Comparison of ENCODE assay signal across 1 cellular context in genomic region chr4:87108142-87108546, GRCh38.
TF ChIP-seq lines count a peak whose summit lies in the region.

No MANE protein-coding gene starts in this region.

TF ChIP-seq in IMR-90, 13 proteins besides CTCF, POLR2A, EP300 and RAD21 (continued from another document):
- TF ChIP-seq, protein P1, sequence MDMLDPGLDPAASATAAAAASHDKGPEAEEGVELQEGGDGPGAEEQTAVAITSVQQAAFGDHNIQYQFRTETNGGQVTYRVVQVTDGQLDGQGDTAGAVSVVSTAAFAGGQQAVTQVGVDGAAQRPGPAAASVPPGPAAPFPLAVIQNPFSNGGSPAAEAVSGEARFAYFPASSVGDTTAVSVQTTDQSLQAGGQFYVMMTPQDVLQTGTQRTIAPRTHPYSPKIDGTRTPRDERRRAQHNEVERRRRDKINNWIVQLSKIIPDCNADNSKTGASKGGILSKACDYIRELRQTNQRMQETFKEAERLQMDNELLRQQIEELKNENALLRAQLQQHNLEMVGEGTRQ (IDR thresholded peaks at IDR 0.05; ENCODE audit: low read depth, low read length): no peak
- TF ChIP-seq MAZ (IDR thresholded peaks at IDR 0.05; ENCODE audit: borderline replicate concordance, low read depth, low read length): no peak
